In genomic region chr1:159040206-159040605, GRCh38 we compare ENCODE assay signal across 15 cellular contexts. TPM values are rescaled to one million over a fixed set of nuclear protein-coding genes. Genes with fewer than 3 reads are reported as not detected.
DNase-seq lines count a peak whose midpoint lies in the region; ATAC-seq and TF ChIP-seq lines count a peak whose summit lies in the region.
"Had no signal": no experiment of that assay in that cellular context is flagged by ENCODE, and none has a peak within 500 bp of the region (broad histone marks: within the 10 kb centered on the region; RNA-seq: fewer than 3 reads in every experiment).

No MANE protein-coding gene starts in this region.

- H3K4me1 Mint-ChIP-seq in effector memory CD8-positive, alpha-beta T cell (ENCODE audit: low read depth in 2 of 2) = peaks cover 29 to 66% of the 10 kb centered on the region in 2 donors
- peaks cover 38 to 64% of the 10 kb centered on the region in 2 donors for H3K4me1 Mint-ChIP-seq in natural killer cell treated with Interleukin-12 subunit alpha and Interleukin-12 subunit beta and Interleukin-15 and Interleukin-18, amount 100 ng/mL, for 72 hours (ENCODE audit: low read depth in 2 of 2)
- peaks cover 27% of the 10 kb centered on the region for H3K4me1 Mint-ChIP-seq in activated T-helper 2 cell treated with anti-CD3 and anti-CD28 coated beads, Interferon-gamma antibody, Interleukin-2, Interleukin-4, amounts not matched to agents 10 μg/mL and 5 μg/mL and 100 μg/mL, durations not matched to agents 14 hours and 24 hours and 36 hours (ENCODE audit: low read depth)
- peaks cover 19% of the 10 kb centered on the region for H3K4me1 Mint-ChIP-seq in activated naive CD8-positive, alpha-beta T cell treated with anti-CD3 and anti-CD28 coated beads for 36 hours

- ATAC-seq in effector memory CD8-positive, alpha-beta T cell (replicated peaks) = no peak
- no peak for ATAC-seq in natural killer cell treated with Interleukin-12 subunit alpha and Interleukin-12 subunit beta and Interleukin-15 and Interleukin-18, amount 100 ng/mL, for 72 hours

- H3K36me3 ChIP-seq in Karpas-422 (ENCODE audit: insufficient read depth, low read length) = no peaks in the 10 kb centered on the region; the same call in 1 of the 2 replicates
- H3K36me3 ChIP-seq: BE2C had no signal

- H3K27me3 Mint-ChIP-seq in effector memory CD8-positive, alpha-beta T cell = no peaks in the 10 kb centered on the region
- H3K27me3 Mint-ChIP-seq in natural killer cell treated with Interleukin-12 subunit alpha and Interleukin-12 subunit beta and Interleukin-15 and Interleukin-18, amount 100 ng/mL, for 72 hours = no peaks in the 10 kb centered on the region
- no peaks in the 10 kb centered on the region for H3K27me3 Mint-ChIP-seq in activated T-helper 2 cell treated with anti-CD3 and anti-CD28 coated beads, Interferon-gamma antibody, Interleukin-2, Interleukin-4, amounts not matched to agents 10 μg/mL and 5 μg/mL and 100 μg/mL, durations not matched to agents 14 hours and 24 hours and 36 hours (ENCODE audit: low read depth)
- no peaks in the 10 kb centered on the region for H3K27me3 Mint-ChIP-seq in activated naive CD8-positive, alpha-beta T cell treated with anti-CD3 and anti-CD28 coated beads for 36 hours
- H3K27me3 Mint-ChIP-seq: progenitor cell of endocrine pancreas had no signal

- H4K20me1 ChIP-seq in Karpas-422 (ENCODE audit: insufficient read depth, low read depth, low read length) = no peaks in the 10 kb centered on the region

- H3K4me2 ChIP-seq in Karpas-422 (ENCODE audit: low read depth, low read length, poor library complexity, severe bottlenecking) = no peak overlapping the region

- no peaks in the 10 kb centered on the region for H3K9me3 ChIP-seq in Karpas-422 (ENCODE audit: low read length)
- H3K9me3 ChIP-seq: BE2C, suprapubic skin had no signal

- intact Hi-C loops in activated T-helper 2 cell treated with anti-CD3 and anti-CD28 coated beads, Interferon-gamma antibody, Interleukin-2, Interleukin-4, amounts not matched to agents 10 μg/mL and 5 μg/mL and 100 μg/mL, durations not matched to agents 14 hours and 24 hours and 36 hours (cut with micrococcal nuclease) = no loop called here

- no peaks in the 10 kb centered on the region for H3K9me3 Mint-ChIP-seq in effector memory CD8-positive, alpha-beta T cell
- no peaks in the 10 kb centered on the region for H3K9me3 Mint-ChIP-seq in natural killer cell treated with Interleukin-12 subunit alpha and Interleukin-12 subunit beta and Interleukin-15 and Interleukin-18, amount 100 ng/mL, for 72 hours
- H3K9me3 Mint-ChIP-seq in activated T-helper 2 cell treated with anti-CD3 and anti-CD28 coated beads, Interferon-gamma antibody, Interleukin-2, Interleukin-4, amounts not matched to agents 10 μg/mL and 5 μg/mL and 100 μg/mL, durations not matched to agents 14 hours and 24 hours and 36 hours = no peaks in the 10 kb centered on the region
- no peaks in the 10 kb centered on the region for H3K9me3 Mint-ChIP-seq in activated naive CD8-positive, alpha-beta T cell treated with anti-CD3 and anti-CD28 coated beads for 36 hours

- peaks cover 86% of the 10 kb centered on the region for H3K36me3 Mint-ChIP-seq in effector memory CD8-positive, alpha-beta T cell (ENCODE audit: insufficient read depth)
- H3K36me3 Mint-ChIP-seq in natural killer cell treated with Interleukin-12 subunit alpha and Interleukin-12 subunit beta and Interleukin-15 and Interleukin-18, amount 100 ng/mL, for 72 hours = peaks cover 48% of the 10 kb centered on the region
- H3K36me3 Mint-ChIP-seq in activated T-helper 2 cell treated with anti-CD3 and anti-CD28 coated beads, Interferon-gamma antibody, Interleukin-2, Interleukin-4, amounts not matched to agents 10 μg/mL and 5 μg/mL and 100 μg/mL, durations not matched to agents 14 hours and 24 hours and 36 hours (ENCODE audit: low read depth) = peaks cover 79% of the 10 kb centered on the region
- peaks cover 56% of the 10 kb centered on the region for H3K36me3 Mint-ChIP-seq in activated naive CD8-positive, alpha-beta T cell treated with anti-CD3 and anti-CD28 coated beads for 36 hours

- no peak overlapping the region for H3K9ac ChIP-seq in Karpas-422 (ENCODE audit: low read length)

- H3K27ac ChIP-seq in Karpas-422 (ENCODE audit: low read length) = no peak overlapping the region
- H3K27ac ChIP-seq: epithelial cell of prostate, suprapubic skin had no signal

- H3K79me2 ChIP-seq in Karpas-422 (ENCODE audit: low read length) = no peaks in the 10 kb centered on the region

- H3K9me2 ChIP-seq in Karpas-422 (replicated peaks; ENCODE audit: insufficient read depth, low read length) = no peaks in the 10 kb centered on the region

- TF ChIP-seq CTCF in AG10803 (conservative IDR thresholded peaks at IDR 0.05; ENCODE audit: low read length) = no peak

- no peak overlapping the region for H3K4me3 Mint-ChIP-seq in effector memory CD8-positive, alpha-beta T cell
- no peak overlapping the region for H3K4me3 Mint-ChIP-seq in natural killer cell treated with Interleukin-12 subunit alpha and Interleukin-12 subunit beta and Interleukin-15 and Interleukin-18, amount 100 ng/mL, for 72 hours
- H3K4me3 Mint-ChIP-seq in activated T-helper 2 cell treated with anti-CD3 and anti-CD28 coated beads, Interferon-gamma antibody, Interleukin-2, Interleukin-4, amounts not matched to agents 10 μg/mL and 5 μg/mL and 100 μg/mL, durations not matched to agents 14 hours and 24 hours and 36 hours (ENCODE audit: low read depth) = no peak overlapping the region
- H3K4me3 Mint-ChIP-seq in activated naive CD8-positive, alpha-beta T cell treated with anti-CD3 and anti-CD28 coated beads for 36 hours = no peak overlapping the region

- H3K4me3 ChIP-seq in AG10803 (ENCODE audit: low read length) = no peak overlapping the region
- no peak overlapping the region for H3K4me3 ChIP-seq in Karpas-422 (ENCODE audit: low read length)
- H3K4me3 ChIP-seq: suprapubic skin had no signal

- DNase-seq in AG10803 (ENCODE audit: low read depth) (peak; percentile 75), M059J (ENCODE audit: low read depth) (peak; percentile 20), Karpas-422 (no peak), cortex of kidney (lab: John Stamatoyannopoulos, UW) (no peak)
- no peak for DNase-seq in effector memory CD8-positive, alpha-beta T cell
- no peak for DNase-seq in natural killer cell treated with Interleukin-12 subunit alpha and Interleukin-12 subunit beta and Interleukin-15 and Interleukin-18, amount 100 ng/mL, for 72 hours (ENCODE audit: low spot score)
- DNase-seq in activated T-helper 2 cell treated with anti-CD3 and anti-CD28 coated beads, Interferon-gamma antibody, Interleukin-2, Interleukin-4, amounts not matched to agents 10 μg/mL and 5 μg/mL and 100 μg/mL, durations not matched to agents 14 hours and 24 hours and 36 hours (ENCODE audit: low spot score) = no peak
- no peak for DNase-seq in activated naive CD8-positive, alpha-beta T cell treated with anti-CD3 and anti-CD28 coated beads for 36 hours
- DNase-seq: activated CD4-positive, alpha-beta T cell treated with anti-CD3 and anti-CD28 coated beads for 48 hours; BE2C; NCI-H1048; NCI-H2171 had no signal

- H3K4me1 ChIP-seq in Karpas-422 (ENCODE audit: low read length) = no peaks in the 10 kb centered on the region
- H3K4me1 ChIP-seq: BE2C, suprapubic skin had no signal

- no peaks in the 10 kb centered on the region for H3K27me3 ChIP-seq in Karpas-422 (ENCODE audit: low read length)
- H3K27me3 ChIP-seq: BE2C, suprapubic skin had no signal

- H2AFZ ChIP-seq in Karpas-422 (ENCODE audit: low read length) = no peak overlapping the region

- H3K27ac Mint-ChIP-seq in effector memory CD8-positive, alpha-beta T cell = peak overlapping the region; percentile 86 to 92
- peak overlapping the region; percentile 68 to 72 for H3K27ac Mint-ChIP-seq in natural killer cell treated with Interleukin-12 subunit alpha and Interleukin-12 subunit beta and Interleukin-15 and Interleukin-18, amount 100 ng/mL, for 72 hours
- H3K27ac Mint-ChIP-seq in activated T-helper 2 cell treated with anti-CD3 and anti-CD28 coated beads, Interferon-gamma antibody, Interleukin-2, Interleukin-4, amounts not matched to agents 10 μg/mL and 5 μg/mL and 100 μg/mL, durations not matched to agents 14 hours and 24 hours and 36 hours = no peak overlapping the region
- H3K27ac Mint-ChIP-seq in activated naive CD8-positive, alpha-beta T cell treated with anti-CD3 and anti-CD28 coated beads for 36 hours = no peak overlapping the region
- H3K27ac Mint-ChIP-seq: progenitor cell of endocrine pancreas had no signal

RNA-seq across cellular contexts. Expression of gene IFI16, which starts 30.5 kb away (rescaled TPM):
- total RNA-seq in M059J (2014; rRNA removed; shearing (Covaris generic)) = 75.9 and 103 TPM in 2 replicates
- total RNA-seq in natural killer cell treated with Interleukin-12 subunit alpha and Interleukin-12 subunit beta and Interleukin-15 and Interleukin-18, amount 100 ng/mL, for 72 hours = 100 to 1,000 TPM; 186 to 228 TPM
- total RNA-seq in Karpas-422 (2014; rRNA removed; shearing (Covaris generic); ENCODE audit: low replicate concordance) = 31.9 and 36.3 TPM in 2 replicates
- 108 and 113 TPM in 2 replicates for total RNA-seq in activated T-helper 2 cell treated with anti-CD3 and anti-CD28 coated beads, Interferon-gamma antibody, Interleukin-2, Interleukin-4, amounts not matched to agents 10 μg/mL and 5 μg/mL and 100 μg/mL, durations not matched to agents 14 hours and 24 hours and 36 hours
- total RNA-seq in activated naive CD8-positive, alpha-beta T cell treated with anti-CD3 and anti-CD28 coated beads for 36 hours = 100 to 1,000 TPM; 292 to 296 TPM

RNA-seq across cellular contexts. Expression of gene AIM2, which starts 36.4 kb away (rescaled TPM):
- 1.7 TPM in 1 of 2 replicates, not detected in the other for total RNA-seq in M059J (2014; rRNA removed; shearing (Covaris generic))
- 1 to 10 TPM; 1.8 to 6.6 TPM for total RNA-seq in natural killer cell treated with Interleukin-12 subunit alpha and Interleukin-12 subunit beta and Interleukin-15 and Interleukin-18, amount 100 ng/mL, for 72 hours
- 1.7 and 2.1 TPM in 2 replicates for total RNA-seq in Karpas-422 (2014; rRNA removed; shearing (Covaris generic); ENCODE audit: low replicate concordance)
- total RNA-seq in activated T-helper 2 cell treated with anti-CD3 and anti-CD28 coated beads, Interferon-gamma antibody, Interleukin-2, Interleukin-4, amounts not matched to agents 10 μg/mL and 5 μg/mL and 100 μg/mL, durations not matched to agents 14 hours and 24 hours and 36 hours = 101 and 109 TPM in 2 replicates
- 1 to 10 TPM; 1.8 TPM for total RNA-seq in activated naive CD8-positive, alpha-beta T cell treated with anti-CD3 and anti-CD28 coated beads for 36 hours
- total RNA-seq: suprapubic skin had no signal

Comparison
In these comparisons a context has a peak if more than half of its experiments do, and no peak if none do; other contexts are left out.
1. DNase-seq: peak in AG10803 (single experiment) and M059J (single experiment); none in effector memory CD8-positive, alpha-beta T cell (0 of 3), natural killer cell treated with Interleukin-12 subunit alpha and Interleukin-12 subunit beta and Interleukin-15 and Interleukin-18, amount 100 ng/mL, for 72 hours (single experiment), Karpas-422 (single experiment), activated T-helper 2 cell treated with anti-CD3 and anti-CD28 coated beads, Interferon-gamma antibody, Interleukin-2, Interleukin-4, amounts not matched to agents 10 μg/mL and 5 μg/mL and 100 μg/mL, durations not matched to agents 14 hours and 24 hours and 36 hours (single experiment), activated naive CD8-positive, alpha-beta T cell treated with anti-CD3 and anti-CD28 coated beads for 36 hours (single experiment) and cortex of kidney (single experiment).
2. H3K27ac Mint-ChIP-seq: peak in effector memory CD8-positive, alpha-beta T cell (2 of 2) and natural killer cell treated with Interleukin-12 subunit alpha and Interleukin-12 subunit beta and Interleukin-15 and Interleukin-18, amount 100 ng/mL, for 72 hours (2 of 2); none in activated T-helper 2 cell treated with anti-CD3 and anti-CD28 coated beads, Interferon-gamma antibody, Interleukin-2, Interleukin-4, amounts not matched to agents 10 μg/mL and 5 μg/mL and 100 μg/mL, durations not matched to agents 14 hours and 24 hours and 36 hours (single experiment) and activated naive CD8-positive, alpha-beta T cell treated with anti-CD3 and anti-CD28 coated beads for 36 hours (single experiment).
3. RNA of gene AIM2, which starts 36.4 kb away (total RNA-seq): 101 to 109 TPM in activated T-helper 2 cell treated with anti-CD3 and anti-CD28 coated beads, Interferon-gamma antibody, Interleukin-2, Interleukin-4, amounts not matched to agents 10 μg/mL and 5 μg/mL and 100 μg/mL, durations not matched to agents 14 hours and 24 hours and 36 hours; 1.8 to 6.6 TPM in natural killer cell treated with Interleukin-12 subunit alpha and Interleukin-12 subunit beta and Interleukin-15 and Interleukin-18, amount 100 ng/mL, for 72 hours, 1.7 to 2.1 TPM in Karpas-422, 1.8 TPM in activated naive CD8-positive, alpha-beta T cell treated with anti-CD3 and anti-CD28 coated beads for 36 hours and 1.7 TPM in M059J; every median in the first group is over 10 times any median in the second.